17 cellular contexts compared by ENCODE assay signal in genomic region chr6:51300510-51300909, GRCh38.
DNase-seq lines count a peak whose midpoint lies in the region; ATAC-seq lines count a peak whose summit lies in the region.
"Had no signal": no experiment of that assay in that cellular context is flagged by ENCODE, and none has a peak within 500 bp of the region (broad histone marks: within the 10 kb centered on the region; RNA-seq: fewer than 3 reads in every experiment).

No MANE protein-coding gene starts in this region.

- peak overlapping the region; percentile 62 for H3K27ac ChIP-seq in epithelial cell of prostate
- H3K27ac ChIP-seq: A549, Peyer's patch had no signal

- ATAC-seq in GM18861 (IDR thresholded peaks at IDR 0.05; ENCODE audit: unreplicated experiment) (peak; percentile 50), HG02678 (IDR thresholded peaks at IDR 0.05; ENCODE audit: unreplicated experiment) (peak; percentile 49), HG03378 (IDR thresholded peaks at IDR 0.05; ENCODE audit: unreplicated experiment) (peak; percentile 38), HG03039 (IDR thresholded peaks at IDR 0.05; ENCODE audit: unreplicated experiment) (no peak)
- ATAC-seq: A549, HCT116, SK-N-SH treated with all-trans-retinoic acid at 6 μM for 48 hours had no signal

- DNase-seq in epithelial cell of prostate (ENCODE audit: low read depth, low spot score) (no peak), AML-193 (lab: John Stamatoyannopoulos, UW) (no peak), DMS 273 treated with DMSO at 0.1 percent for 48 hours (lab: John Stamatoyannopoulos, UW) (no peak)
- DNase-seq in activated CD8-positive, alpha-beta memory T cell treated with anti-CD3 and anti-CD28 coated beads for 24 hours = no peak
- DNase-seq: COR-L47, IMR-90, Kasumi-1, NCI-H187 treated with DMSO at 0.1 percent for 48 hours, Peyer's patch, SHP77 had no signal
